ENCODE assay signal across 9 cellular contexts in genomic region chr20:19628570-19629134, GRCh38.
A peak's percentile ranks its signal among the peaks of the same experiment; 100 is the strongest.
DNase-seq lines count a peak whose midpoint lies in the region; ATAC-seq and TF ChIP-seq lines count a peak whose summit lies in the region.
"Had no signal": no experiment of that assay in that cellular context is flagged by ENCODE, and none has a peak within 500 bp of the region (broad histone marks: within the 10 kb centered on the region; RNA-seq: fewer than 3 reads in every experiment).

No MANE protein-coding gene starts in this region.

- ATAC-seq in GM23338 (peak; percentile 93), esophagus mucosa (peak; percentile 69), HG03039 (IDR thresholded peaks at IDR 0.05; ENCODE audit: unreplicated experiment) (no peak), HG03378 (IDR thresholded peaks at IDR 0.05; ENCODE audit: unreplicated experiment) (no peak)
- ATAC-seq in naive thymus-derived CD8-positive, alpha-beta T cell: no peak

- no peaks in the 10 kb centered on the region for H3K36me3 ChIP-seq in GM23338 (ENCODE audit: insufficient read depth)

- H3K9me3 Mint-ChIP-seq in GM23338: peaks cover 10% of the 10 kb centered on the region
- peaks cover 0 to 8% (median 3%) of the 10 kb centered on the region in 9 donors for H3K9me3 Mint-ChIP-seq in naive thymus-derived CD8-positive, alpha-beta T cell

- H3K27me3 Mint-ChIP-seq in GM23338 (ENCODE audit: insufficient read depth, low read depth, poor library complexity): no peaks in the 10 kb centered on the region
- peaks cover 4 to 20% (median 10%) of the 10 kb centered on the region in 5 donors for H3K27me3 Mint-ChIP-seq in naive thymus-derived CD8-positive, alpha-beta T cell

- no peaks in the 10 kb centered on the region for H3K27me3 ChIP-seq in GM23338 (ENCODE audit: insufficient read depth)

- peaks cover 12% of the 10 kb centered on the region; the same call in 1 of the 2 replicates for H3K9me2 ChIP-seq in GM23338 (ENCODE audit: insufficient read depth)

- H3K4me1 ChIP-seq in GM23338 (ENCODE audit: insufficient read depth): no peaks in the 10 kb centered on the region

- H3K4me3 ChIP-seq in GM23338: no peak overlapping the region

- peak; percentile 78 to 80 for TF ChIP-seq CTCF in GM23338 (conservative IDR thresholded peaks at IDR 0.05; ENCODE audit: low read depth in 2 of 2)

- peaks cover 8% of the 10 kb centered on the region; the same call in 2 of the 3 replicates for H3K4me1 Mint-ChIP-seq in GM23338
- no peaks in the 10 kb centered on the region for H3K4me1 Mint-ChIP-seq in naive thymus-derived CD8-positive, alpha-beta T cell

- peaks cover 18% of the 10 kb centered on the region for H3K36me3 Mint-ChIP-seq in GM23338 (ENCODE audit: low read depth)
- H3K36me3 Mint-ChIP-seq in naive thymus-derived CD8-positive, alpha-beta T cell: peaks cover 0 to 4% (median 0%) of the 10 kb centered on the region in 3 donors
- H3K36me3 Mint-ChIP-seq: activated naive CD8-positive, alpha-beta T cell had no signal

- no peaks in the 10 kb centered on the region for H3K79me2 ChIP-seq in GM23338 (replicated peaks; ENCODE audit: insufficient read depth)

- no peak overlapping the region for H3K27ac ChIP-seq in GM23338 (ENCODE audit: low read depth)

- H3K27ac Mint-ChIP-seq in GM23338: peak overlapping the region; percentile 96
- H3K27ac Mint-ChIP-seq in naive thymus-derived CD8-positive, alpha-beta T cell: peak overlapping the region in 1 of 10 donors; percentile 20
- H3K27ac Mint-ChIP-seq: activated naive CD8-positive, alpha-beta T cell had no signal

- peak overlapping the region; percentile 25; the same call in 1 of the 2 replicates for H2AFZ ChIP-seq in GM23338

- no peak overlapping the region for H3K4me2 ChIP-seq in GM23338

- H4K20me1 ChIP-seq in GM23338 (replicated peaks; ENCODE audit: insufficient read depth): no peaks in the 10 kb centered on the region

- POLR2A ChIA-PET in naive thymus-derived CD8-positive, alpha-beta T cell (lab: Charles Lee): no interaction called here

- no peak overlapping the region for H3K4me3 Mint-ChIP-seq in GM23338
- no peak overlapping the region for H3K4me3 Mint-ChIP-seq in naive thymus-derived CD8-positive, alpha-beta T cell
- H3K4me3 Mint-ChIP-seq: activated naive CD8-positive, alpha-beta T cell had no signal

- DNase-seq in EH (ENCODE audit: low read depth) (peak; percentile 68), GM23338 (ENCODE audit: low spot score) (peak; percentile 89), NCI-H1436 treated with DMSO at 0.1 percent for 48 hours (lab: John Stamatoyannopoulos, UW) (peak; percentile 13), T follicular helper cell (ENCODE audit: low read depth) (peak; percentile 3)
- DNase-seq in naive thymus-derived CD8-positive, alpha-beta T cell: peak in 6 of 10 donors; percentile 5 to 66 (median 14)

- H3F3A ChIP-seq in GM23338 (replicated peaks; ENCODE audit: low read depth): no peaks in the 10 kb centered on the region

TF ChIP-seq in GM23338, 12 proteins besides CTCF, POLR2A, EP300 and RAD21:
- no peak for TF ChIP-seq ZNF331 (CRISPR knock-in tag; IDR thresholded peaks at IDR 0.05; ENCODE audit: low read depth)
- TF ChIP-seq EZH2 (IDR thresholded peaks at IDR 0.05; ENCODE audit: low read depth, unreplicated experiment): no peak
- no peak for TF ChIP-seq EZH2phosphoT487 (IDR thresholded peaks at IDR 0.05; ENCODE audit: unreplicated experiment)
- TF ChIP-seq STAT1 (IDR thresholded peaks at IDR 0.05; ENCODE audit: unreplicated experiment): no peak
- no peak for TF ChIP-seq REST (IDR thresholded peaks at IDR 0.05; ENCODE audit: unreplicated experiment)

Comparison
In these comparisons a context has a peak if more than half of its experiments do, and no peak if none do; other contexts are left out.
1. DNase-seq: peak in every context shown above with its lines; median percentile 89 in GM23338; 68 in EH; 14 in naive thymus-derived CD8-positive, alpha-beta T cell; 13 in NCI-H1436 treated with DMSO at 0.1 percent for 48 hours; 3 in T follicular helper cell.
2. ATAC-seq: peak in GM23338 (single experiment) and esophagus mucosa (single experiment); none in naive thymus-derived CD8-positive, alpha-beta T cell (0 of 2), HG03039 (single experiment) and HG03378 (single experiment).